ENCODE assay signal across 16 cellular contexts in the genomic region with DNA sequence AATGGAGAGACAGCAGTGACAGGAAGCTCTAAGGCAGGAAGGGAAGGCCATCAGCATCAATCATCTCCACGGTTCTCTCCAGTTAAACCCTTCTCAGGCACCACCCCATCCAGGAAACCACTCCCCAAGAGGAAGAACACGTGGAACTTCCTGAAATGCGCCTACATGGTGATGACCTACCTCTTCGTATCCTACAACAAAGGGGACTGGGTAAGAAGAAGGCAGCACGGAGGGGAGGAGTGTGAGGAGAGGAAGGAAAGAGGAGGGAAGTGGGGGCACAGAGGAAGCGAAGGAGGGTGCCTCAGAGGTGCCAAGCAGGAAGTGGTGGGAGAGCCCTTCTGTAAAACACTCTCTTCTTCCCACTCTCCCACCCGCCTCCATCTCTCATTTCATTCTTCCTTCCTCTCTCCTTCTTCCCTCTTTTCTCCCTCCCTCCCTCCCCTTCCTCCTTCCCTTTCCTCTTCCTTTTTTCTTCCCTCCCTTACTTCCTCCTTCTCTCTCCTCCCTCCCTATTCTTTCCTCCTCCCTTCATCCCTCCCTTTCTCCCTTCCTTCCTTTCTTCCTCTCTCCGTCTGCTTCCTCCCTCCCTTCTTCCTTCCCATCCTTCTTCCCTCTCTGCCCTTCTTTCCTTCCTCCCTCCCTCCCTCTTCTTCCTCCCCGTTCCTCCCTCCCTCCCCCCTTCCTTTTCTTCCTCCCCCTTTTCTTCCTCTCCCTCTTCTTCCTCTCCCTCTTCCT. TPM values are rescaled to one million over a fixed set of nuclear protein-coding genes. Genes with fewer than 3 reads are reported as not detected.
DNase-seq lines count a peak whose midpoint lies in the region; ATAC-seq and TF ChIP-seq lines count a peak whose summit lies in the region.
"Had no signal": no experiment of that assay in that cellular context is flagged by ENCODE, and none has a peak within 500 bp of the region (broad histone marks: within the 10 kb centered on the region; RNA-seq: fewer than 3 reads in every experiment).

No MANE protein-coding gene starts in this region.

- H3K36me3 ChIP-seq in breast epithelium (no peaks in the 10 kb centered on the region), esophagus (ENCODE audit: control insufficient read depth in 2 of 2, insufficient read depth in 2 of 2, low read length in 1 of 2) (peaks cover 2 to 3% of the 10 kb centered on the region in 2 donors)

- H3K27ac ChIP-seq in breast epithelium = peak overlapping the region in 1 of 2 donors; percentile 25
- H3K27ac ChIP-seq in esophagus (ENCODE audit: low read depth in 2 of 2, low read length in 1 of 2) = peak overlapping the region; percentile 25 to 70
- H3K27ac ChIP-seq: gastroesophageal sphincter, PC-9 had no signal

- no peak for TF ChIP-seq POLR2A in breast epithelium (IDR thresholded peaks at IDR 0.05)

- H3K36me3 Mint-ChIP-seq in MCF 10A (ENCODE audit: insufficient read depth, unreplicated experiment) = peaks cover 14% of the 10 kb centered on the region
- H3K36me3 Mint-ChIP-seq in activated CD4-positive, alpha-beta memory T cell treated with anti-CD3 and anti-CD28 coated beads, Interleukin-2, amount 10 ng/mL, durations not matched to agents 7 days and 5 days (ENCODE audit: low read depth) = peaks cover 21% of the 10 kb centered on the region

- POLR2A ChIA-PET in MCF 10A (lab: Yijun Ruan, JAX) = no interaction called here
- POLR2A ChIA-PET in activated CD4-positive, alpha-beta memory T cell treated with anti-CD3 and anti-CD28 coated beads, Interleukin-2, amount 10 ng/mL, durations not matched to agents 7 days and 5 days (lab: Charles Lee) = no interaction called here

- peak overlapping the region; percentile 12 for H3K27ac Mint-ChIP-seq in MCF 10A (ENCODE audit: low read depth, unreplicated experiment)
- peak overlapping the region; percentile 62 for H3K27ac Mint-ChIP-seq in activated CD4-positive, alpha-beta memory T cell treated with anti-CD3 and anti-CD28 coated beads, Interleukin-2, amount 10 ng/mL, durations not matched to agents 7 days and 5 days
- H3K27ac Mint-ChIP-seq: type B pancreatic cell had no signal

- H3K4me1 Mint-ChIP-seq in MCF 10A (ENCODE audit: insufficient read depth, unreplicated experiment) = no peaks in the 10 kb centered on the region
- H3K4me1 Mint-ChIP-seq in activated CD4-positive, alpha-beta memory T cell treated with anti-CD3 and anti-CD28 coated beads, Interleukin-2, amount 10 ng/mL, durations not matched to agents 7 days and 5 days = peaks cover 22% of the 10 kb centered on the region

- ATAC-seq in HG02938 (IDR thresholded peaks at IDR 0.05; ENCODE audit: unreplicated experiment) = no peak
- ATAC-seq: gastroesophageal sphincter had no signal

- no peak overlapping the region for H3K4me3 Mint-ChIP-seq in MCF 10A (ENCODE audit: unreplicated experiment)
- H3K4me3 Mint-ChIP-seq in activated CD4-positive, alpha-beta memory T cell treated with anti-CD3 and anti-CD28 coated beads, Interleukin-2, amount 10 ng/mL, durations not matched to agents 7 days and 5 days = peak overlapping the region; percentile 58
- H3K4me3 Mint-ChIP-seq: type B pancreatic cell had no signal

- H3K9me3 Mint-ChIP-seq in MCF 10A (ENCODE audit: unreplicated experiment) = no peaks in the 10 kb centered on the region
- H3K9me3 Mint-ChIP-seq in activated CD4-positive, alpha-beta memory T cell treated with anti-CD3 and anti-CD28 coated beads, Interleukin-2, amount 10 ng/mL, durations not matched to agents 7 days and 5 days = peaks cover 4% of the 10 kb centered on the region
- H3K9me3 Mint-ChIP-seq: type B pancreatic cell had no signal

- CTCF ChIA-PET in MCF 10A (lab: Yijun Ruan, JAX) = interaction anchor here (1.1 to 1.2 kb wide), 3 partner anchors 12 to 49 kb away, joined by 3 to 4 read pairs (median 4); no protein-coding TSS in a partner anchor
- CTCF ChIA-PET in activated CD4-positive, alpha-beta memory T cell treated with anti-CD3 and anti-CD28 coated beads, Interleukin-2, amount 10 ng/mL, durations not matched to agents 7 days and 5 days (lab: Charles Lee) = no interaction called here

- H3K27me3 ChIP-seq in breast epithelium (no peaks in the 10 kb centered on the region), esophagus (ENCODE audit: control insufficient read depth in 1 of 2, insufficient read depth in 2 of 2, low read length in 2 of 2) (no peaks in the 10 kb centered on the region)
- H3K27me3 ChIP-seq: gastroesophageal sphincter had no signal

- H3K4me3 ChIP-seq in breast epithelium (no peak overlapping the region), esophagus (ENCODE audit: low read depth in 1 of 2, low read length in 2 of 2) (no peak overlapping the region)
- H3K4me3 ChIP-seq: gastroesophageal sphincter, PC-9 had no signal

- no peaks in the 10 kb centered on the region for H3K4me1 ChIP-seq in breast epithelium
- H3K4me1 ChIP-seq in esophagus (ENCODE audit: control insufficient read depth in 2 of 2, insufficient read depth in 2 of 2, low read length in 1 of 2) = no peaks in the 10 kb centered on the region
- H3K4me1 ChIP-seq: gastroesophageal sphincter had no signal

- H3K9me3 ChIP-seq in breast epithelium (no peaks in the 10 kb centered on the region), esophagus (ENCODE audit: control insufficient read depth in 2 of 2, insufficient read depth in 1 of 2, low read depth in 1 of 2, low read length in 1 of 2) (no peaks in the 10 kb centered on the region)
- H3K9me3 ChIP-seq: gastroesophageal sphincter had no signal

- intact Hi-C loops in MCF 10A (cut with micrococcal nuclease) (no loop called here), breast epithelium (cut with DNase I; ENCODE audit: low total_unique reads) (no loop called here)

- TF ChIP-seq CTCF in MCF 10A (IDR thresholded peaks at IDR 0.05; ENCODE audit: unreplicated experiment) (no peak), breast epithelium (IDR thresholded peaks at IDR 0.05) (no peak)

- no peaks in the 10 kb centered on the region for H3K27me3 Mint-ChIP-seq in MCF 10A (ENCODE audit: insufficient read depth, unreplicated experiment)
- H3K27me3 Mint-ChIP-seq in activated CD4-positive, alpha-beta memory T cell treated with anti-CD3 and anti-CD28 coated beads, Interleukin-2, amount 10 ng/mL, durations not matched to agents 7 days and 5 days = no peaks in the 10 kb centered on the region
- H3K27me3 Mint-ChIP-seq: type B pancreatic cell had no signal

- no TSS peak for BruUV-seq in MCF 10A (replicated peaks; lab: Mats Ljungman, UMichigan)

- DNase-seq in MCF 10A (ENCODE audit: unreplicated experiment) (no peak), breast epithelium (ENCODE audit: low spot score in 2 of 2) (no peak), DMS79 treated with DMSO at 0.1 percent for 48 hours (lab: John Stamatoyannopoulos, UW) (no peak), RPMI8226 (no peak)
- no peak for DNase-seq in activated CD4-positive, alpha-beta memory T cell treated with anti-CD3 and anti-CD28 coated beads, Interleukin-2, amount 10 ng/mL, durations not matched to agents 7 days and 5 days
- no peak for DNase-seq in effector CD8-positive, alpha-beta T cell (lab: John Stamatoyannopoulos, UW)
- DNase-seq: effector memory CD4-positive, alpha-beta T cell; NCI-H1048; NCI-H446; PC-9; SW 1271 had no signal

- 50 to 63% methylated on average over 9 of the region's 9 CpGs for WGBS in esophagus, 2 donors

RNA-seq across cellular contexts. Expression of gene ZSCAN5A, which starts 12.6 kb away (rescaled TPM):
- total RNA-seq in MCF 10A (2022) (6.2 and 8.1 TPM in 2 replicates), breast epithelium (10 to 100 TPM in 2 of 3 donors, 1 to 10 TPM in 1; 6.2 to 13.3 (median 12.5) TPM)
- total RNA-seq in activated CD4-positive, alpha-beta memory T cell treated with anti-CD3 and anti-CD28 coated beads, Interleukin-2, amount 10 ng/mL, durations not matched to agents 7 days and 5 days = 1 to 10 TPM; 6.2 to 6.7 TPM
- polyA plus RNA-seq in esophagus = 1 to 10 TPM; 3.8 to 3.9 TPM

RNA-seq across cellular contexts. Expression of gene EDDM13, which starts 29.5 kb away (rescaled TPM):
- total RNA-seq in MCF 10A (2022) (not detected in 2 replicates), breast epithelium (1 to 10 TPM in 1 of 3 donors, not detected in 2; 1.3 TPM)
- total RNA-seq in activated CD4-positive, alpha-beta memory T cell treated with anti-CD3 and anti-CD28 coated beads, Interleukin-2, amount 10 ng/mL, durations not matched to agents 7 days and 5 days = 1 to 10 TPM; 1.4 to 2.9 TPM
- 1 to 10 TPM; 2.8 to 3.0 TPM for polyA plus RNA-seq in esophagus
- total RNA-seq: G401, gastroesophageal sphincter, PC-9 had no signal
